In the genomic region with DNA sequence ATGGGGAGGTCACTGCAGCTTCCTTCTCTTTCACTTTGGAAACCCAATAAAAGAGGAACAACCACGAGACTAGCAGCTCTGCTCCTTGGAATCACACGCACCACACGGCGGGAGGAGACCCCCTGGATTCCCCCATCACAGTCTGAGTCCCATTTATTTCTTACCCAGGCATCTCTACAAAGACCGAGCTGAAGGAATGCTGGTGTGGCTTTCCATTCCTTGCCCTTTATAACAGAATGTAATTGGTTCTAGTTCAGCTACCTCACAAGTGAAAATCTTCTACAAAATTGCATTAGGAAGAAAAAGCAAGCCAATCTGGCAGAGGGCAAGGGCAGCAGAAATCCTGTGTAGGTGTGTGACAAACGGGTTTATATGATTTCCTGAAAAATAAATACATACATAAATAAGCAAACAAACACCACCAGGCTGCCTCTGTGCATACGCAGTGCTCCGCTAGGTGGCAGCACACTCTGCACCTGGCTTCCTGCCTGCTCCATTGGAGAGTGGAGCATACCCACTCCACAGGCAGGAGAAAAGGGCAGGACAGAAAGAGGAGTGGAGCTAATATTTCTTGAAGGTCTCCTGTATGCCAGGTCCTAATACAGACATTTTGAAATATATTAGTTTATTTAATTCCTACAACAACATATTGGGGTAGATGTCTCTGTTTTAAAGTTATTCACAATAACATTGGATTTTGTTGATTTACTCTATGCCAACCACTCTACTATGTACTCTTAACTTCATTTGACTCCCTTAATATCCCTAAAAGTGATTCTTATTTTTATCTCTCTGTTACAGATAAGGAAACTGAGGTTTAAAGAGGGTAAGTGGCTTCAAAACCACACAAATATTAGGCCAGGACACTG, we compare ENCODE assay signal across 8 cellular contexts.
A peak's percentile ranks its signal among the peaks of the same experiment; 100 is the strongest.
DNase-seq lines count a peak whose midpoint lies in the region; FAIRE-seq and TF ChIP-seq lines count a peak whose summit lies in the region.

No MANE protein-coding gene starts in this region.

- H3K4me2 ChIP-seq in parathyroid adenoma (ENCODE audit: low read length): no peak overlapping the region

- H3K27ac ChIP-seq in parathyroid adenoma: no peak overlapping the region

- peak; percentile 80 for FAIRE-seq in GM12891 (lab: Jason Lieb, UNC)

- H3K4me1 Mint-ChIP-seq in HFFc6 (ENCODE audit: low read depth): peaks cover 21% of the 10 kb centered on the region; the same call in 1 of the 2 replicates
- no peaks in the 10 kb centered on the region for H3K4me1 Mint-ChIP-seq in activated CD4-positive, alpha-beta T cell treated with anti-CD3 and anti-CD28 coated beads, Interleukin-2, amount 10 ng/mL, durations not matched to agents 24 days and 14 days

- TF ChIP-seq CTCF in HFFc6 (IDR thresholded peaks at IDR 0.05) (peak; percentile 98), fibroblast of villous mesenchyme (IDR thresholded peaks at IDR 0.05; ENCODE audit: insufficient read depth, low read depth, low read length) (peak; percentile 90), parathyroid adenoma (IDR thresholded peaks at IDR 0.05) (peak; percentile 26)

- H3K36me3 Mint-ChIP-seq in HFFc6 (ENCODE audit: low read depth): no peaks in the 10 kb centered on the region; the same call in 1 of the 2 replicates
- H3K36me3 Mint-ChIP-seq in activated CD4-positive, alpha-beta T cell treated with anti-CD3 and anti-CD28 coated beads, Interleukin-2, amount 10 ng/mL, durations not matched to agents 24 days and 14 days (ENCODE audit: low read depth): no peaks in the 10 kb centered on the region

- peaks cover 8% of the 10 kb centered on the region; the same call in 1 of the 2 replicates for H3K9me3 ChIP-seq in MG63
- H3K9me3 ChIP-seq in parathyroid adenoma (ENCODE audit: control insufficient read depth, low read length): no peaks in the 10 kb centered on the region

- DNase-seq in AML-193 (lab: John Stamatoyannopoulos, UW) (peak; percentile 20 to 25), GM12891 (ENCODE audit: insufficient read length, low spot score) (no peak), HFFc6 (peak; percentile 43), MG63 (peak; percentile 61), fibroblast of villous mesenchyme (ENCODE audit: low read depth) (peak; percentile 39), cortex of kidney (lab: John Stamatoyannopoulos, UW) (no peak)
- peak; percentile 79 for DNase-seq in activated CD4-positive, alpha-beta T cell treated with anti-CD3 and anti-CD28 coated beads, Interleukin-2, amount 10 ng/mL, durations not matched to agents 24 days and 14 days

- H3K4me3 Mint-ChIP-seq in HFFc6: peak overlapping the region; percentile 74
- no peak overlapping the region for H3K4me3 Mint-ChIP-seq in activated CD4-positive, alpha-beta T cell treated with anti-CD3 and anti-CD28 coated beads, Interleukin-2, amount 10 ng/mL, durations not matched to agents 24 days and 14 days

- no peak overlapping the region for H2AFZ ChIP-seq in parathyroid adenoma

- H3K4me3 ChIP-seq in MG63: no peak overlapping the region
- H3K4me3 ChIP-seq in fibroblast of villous mesenchyme (ENCODE audit: low read depth, low read length): no peak overlapping the region
- no peak overlapping the region for H3K4me3 ChIP-seq in parathyroid adenoma (ENCODE audit: low read depth, low read length)

- no peak overlapping the region for H3K9ac ChIP-seq in parathyroid adenoma

- no peaks in the 10 kb centered on the region for H3K4me1 ChIP-seq in parathyroid adenoma

- no peaks in the 10 kb centered on the region; the same call in 1 of the 2 replicates for H3K9me3 Mint-ChIP-seq in HFFc6
- no peaks in the 10 kb centered on the region for H3K9me3 Mint-ChIP-seq in activated CD4-positive, alpha-beta T cell treated with anti-CD3 and anti-CD28 coated beads, Interleukin-2, amount 10 ng/mL, durations not matched to agents 24 days and 14 days

- H3K27ac Mint-ChIP-seq in HFFc6: no peak overlapping the region
- no peak overlapping the region for H3K27ac Mint-ChIP-seq in activated CD4-positive, alpha-beta T cell treated with anti-CD3 and anti-CD28 coated beads, Interleukin-2, amount 10 ng/mL, durations not matched to agents 24 days and 14 days

- H3K27me3 ChIP-seq in MG63 (no peaks in the 10 kb centered on the region), parathyroid adenoma (ENCODE audit: control insufficient read depth, insufficient read depth, low read length) (no peaks in the 10 kb centered on the region)

- intact Hi-C loops in activated CD4-positive, alpha-beta T cell treated with anti-CD3 and anti-CD28 coated beads, Interleukin-2, amount 10 ng/mL, durations not matched to agents 24 days and 14 days (cut with micrococcal nuclease): no loop called here

- peaks cover 7% of the 10 kb centered on the region for H3K27me3 Mint-ChIP-seq in HFFc6 (ENCODE audit: insufficient read depth)
- H3K27me3 Mint-ChIP-seq in activated CD4-positive, alpha-beta T cell treated with anti-CD3 and anti-CD28 coated beads, Interleukin-2, amount 10 ng/mL, durations not matched to agents 24 days and 14 days: no peaks in the 10 kb centered on the region

- TF ChIP-seq POLR2A in GM12891 (IDR thresholded peaks at IDR 0.05; ENCODE audit: low read depth, low read length): no peak

- H3K36me3 ChIP-seq in MG63 (peaks cover 4% of the 10 kb centered on the region; the same call in 1 of the 2 replicates), parathyroid adenoma (ENCODE audit: control insufficient read depth, insufficient read depth, low read length) (no peaks in the 10 kb centered on the region)

- no peaks in the 10 kb centered on the region for H3K79me2 ChIP-seq in parathyroid adenoma

TF ChIP-seq in GM12891, 5 proteins besides CTCF, POLR2A, EP300 and RAD21:
- TF ChIP-seq TAF1 (IDR thresholded peaks at IDR 0.05; ENCODE audit: low read depth, low read length) (no peak), SPI1 (IDR thresholded peaks at IDR 0.05; ENCODE audit: low read depth, low read length) (0 out of 2 replicates have a peak, but pooled peaks have one; percentile 2), PAX5 (IDR thresholded peaks at IDR 0.05; ENCODE audit: insufficient read depth, low read length, severe bottlenecking) (no peak), POLR2AphosphoS5 (IDR thresholded peaks at IDR 0.05; ENCODE audit: low read depth, low read length) (no peak)

Comparison
In these comparisons a context has a peak if more than half of its experiments do, and no peak if none do; other contexts are left out.
1. DNase-seq: peak in AML-193 (2 of 2), HFFc6 (single experiment), MG63 (single experiment), activated CD4-positive, alpha-beta T cell treated with anti-CD3 and anti-CD28 coated beads, Interleukin-2, amount 10 ng/mL, durations not matched to agents 24 days and 14 days (single experiment) and fibroblast of villous mesenchyme (single experiment); none in GM12891 (single experiment) and cortex of kidney (single experiment).
2. CTCF ChIP-seq: peak in every context shown above with its lines; median percentile 98 in HFFc6; 90 in fibroblast of villous mesenchyme; 26 in parathyroid adenoma.